Comparison of ENCODE assay signal across 14 cellular contexts in genomic region chr21:25569084-25569483, GRCh38. TPM values are rescaled to one million over a fixed set of nuclear protein-coding genes. Genes with fewer than 3 reads are reported as not detected.
A peak's percentile ranks its signal among the peaks of the same experiment; 100 is the strongest.
DNase-seq lines count a peak whose midpoint lies in the region; ATAC-seq and TF ChIP-seq lines count a peak whose summit lies in the region.
"Had no signal": no experiment of that assay in that cellular context is flagged by ENCODE, and none has a peak within 500 bp of the region (broad histone marks: within the 10 kb centered on the region; RNA-seq: fewer than 3 reads in every experiment).

No MANE protein-coding gene starts in this region.

- no peak overlapping the region for H2AFZ ChIP-seq in SK-N-SH (ENCODE audit: low read depth)

- no peak overlapping the region for H3K9ac ChIP-seq in SK-N-SH
- no peak overlapping the region for H3K9ac ChIP-seq in endodermal cell (ENCODE audit: extremely low read depth, low read length, poor library complexity, severe bottlenecking)
- H3K9ac ChIP-seq: BLaER1 treated with 17β-estradiol and CSF1 and Interleukin-3, amounts not matched to agents 10 nM and 100 nM had no signal

- intact Hi-C loops in left ventricle myocardium superior (cut with micrococcal nuclease): no loop called here

- no peaks in the 10 kb centered on the region for H4K20me1 ChIP-seq in SK-N-SH (ENCODE audit: insufficient read depth)

- H3K4me3 ChIP-seq in SK-N-SH (ENCODE audit: low read depth in 2 of 2, low read length in 1 of 2): no peak overlapping the region
- no peak overlapping the region for H3K4me3 ChIP-seq in endodermal cell (ENCODE audit: low read length)
- H3K4me3 ChIP-seq: BLaER1 treated with 17β-estradiol and CSF1 and Interleukin-3, amounts not matched to agents 10 nM and 100 nM; smooth muscle cell had no signal

- in situ Hi-C loops in ACHN (cut with HindIII; ENCODE audit: low pct_ligation_motif_present, low pct_unique_long_range_greater_than_20kb, low sequenced_read_pairs): no loop called here

- H3K36me3 ChIP-seq in SK-N-SH (replicated peaks in 1 of 2; ENCODE audit: control insufficient read depth in 1 of 2, insufficient read depth in 2 of 2, low read length in 1 of 2) (peaks cover 2 to 7% of the 10 kb centered on the region in 2 experiments), endodermal cell (ENCODE audit: control insufficient read depth, insufficient read depth, low read length) (no peaks in the 10 kb centered on the region)

- CTCF ChIA-PET in SK-N-SH (lab: Yijun Ruan, JAX): no interaction called here

- peaks cover under 1% of the 10 kb centered on the region for H3K27me3 Mint-ChIP-seq in endodermal cell (ENCODE audit: insufficient read depth)

- H3K9me3 Mint-ChIP-seq in endodermal cell: no peaks in the 10 kb centered on the region

- DNase-seq in ACHN (peak; percentile 38), DMS53 treated with DMSO at 0.1 percent for 48 hours (lab: John Stamatoyannopoulos, UW; ENCODE audit: unreplicated experiment) (peak; percentile 8), SK-N-SH (no peak), dermis blood vessel endothelial cell (peak; percentile 12), left ventricle myocardium superior (no peak), AG20443 (ENCODE audit: low spot score) (no peak), endodermal cell (no peak)
- no peak for DNase-seq in stimulated activated CD4-positive, alpha-beta T cell treated with anti-CD3 and anti-CD28 coated beads, Interleukin-2, amount 100 ng/mL, for 48 hours
- DNase-seq: activated CD8-positive, alpha-beta memory T cell treated with anti-CD3 and anti-CD28 coated beads, Interleukin-2, amount 50 U/mL, for 4 hours; NCI-H1105; NCI-H226; posterior cingulate gyrus had no signal

- peak overlapping the region in 1 of 2 experiments; percentile 22; a peak in 1 of 4 replicates for H3K27ac ChIP-seq in SK-N-SH (ENCODE audit: low read depth in 2 of 2, low read length in 1 of 2)
- H3K27ac ChIP-seq in endodermal cell (ENCODE audit: low read depth, low read length): no peak overlapping the region
- H3K27ac ChIP-seq: BLaER1 treated with 17β-estradiol and CSF1 and Interleukin-3, amounts not matched to agents 10 nM and 100 nM had no signal

- H3K36me3 Mint-ChIP-seq in endodermal cell (ENCODE audit: low read depth): peaks cover 2% of the 10 kb centered on the region

- peaks cover 4% of the 10 kb centered on the region for H3K4me1 Mint-ChIP-seq in endodermal cell

- H3K9me3 ChIP-seq in SK-N-SH (no peaks in the 10 kb centered on the region), endodermal cell (ENCODE audit: control insufficient read depth, low read length) (no peaks in the 10 kb centered on the region)
- H3K9me3 ChIP-seq: BLaER1 treated with 17β-estradiol and CSF1 and Interleukin-3, amounts not matched to agents 10 nM and 100 nM had no signal

- no peak for ATAC-seq in left ventricle myocardium superior

- TF ChIP-seq RAD21 in SK-N-SH (IDR thresholded peaks at IDR 0.05; ENCODE audit: low read length): no peak

- POLR2A ChIA-PET in SK-N-SH (lab: Yijun Ruan, JAX): no interaction called here

- H3K4me3 Mint-ChIP-seq in endodermal cell: no peak overlapping the region

- peaks cover 20% of the 10 kb centered on the region for H3F3A ChIP-seq in SK-N-SH (replicated peaks; ENCODE audit: insufficient read depth)

- no peaks in the 10 kb centered on the region for H3K79me2 ChIP-seq in SK-N-SH (ENCODE audit: insufficient read depth)

- H3K4me2 ChIP-seq in SK-N-SH: no peak overlapping the region

- no peaks in the 10 kb centered on the region for H3K27me3 ChIP-seq in SK-N-SH (ENCODE audit: insufficient read depth)
- H3K27me3 ChIP-seq in endodermal cell (ENCODE audit: control insufficient read depth, insufficient read depth, low read length, poor library complexity, severe bottlenecking): no peaks in the 10 kb centered on the region
- H3K27me3 ChIP-seq: BLaER1 treated with 17β-estradiol and CSF1 and Interleukin-3, amounts not matched to agents 10 nM and 100 nM had no signal

- no peak overlapping the region for H3K27ac Mint-ChIP-seq in endodermal cell

- TF ChIP-seq CTCF in SK-N-SH (IDR thresholded peaks at IDR 0.05) (no peak), endodermal cell (conservative IDR thresholded peaks at IDR 0.05) (no peak)

- no peaks in the 10 kb centered on the region for H3K9me2 ChIP-seq in SK-N-SH

- H3K4me1 ChIP-seq in SK-N-SH (ENCODE audit: control insufficient read depth in 1 of 2, insufficient read depth in 2 of 2, low read depth in 1 of 2, low read length in 1 of 2): peaks cover 0 to 19% of the 10 kb centered on the region in 2 experiments; a peak in 3 of 4 replicates
- no peaks in the 10 kb centered on the region for H3K4me1 ChIP-seq in endodermal cell (ENCODE audit: control insufficient read depth, insufficient read depth, low read length)

- peak in 1 of 2 experiments; percentile 29; a peak in 1 of 4 replicates for TF ChIP-seq EP300 in SK-N-SH (IDR thresholded peaks at IDR 0.05; ENCODE audit: borderline replicate concordance in 1 of 2, low read depth in 1 of 2, low read length in 1 of 2)

- WGBS in SK-N-SH (ENCODE audit: low lambda C conversion rate): 89% methylated on average over 1 of the region's 1 CpG
- WGBS in endodermal cell (ENCODE audit: insufficient coverage in 1 of 2, insufficient read length in 1 of 2), 2 experiments: 80% methylated on average over 1 of the region's 1 CpG; no CpG with 5 or more reads in 1 of the 2 experiments

TF ChIP-seq in SK-N-SH, 30 proteins besides CTCF, POLR2A, EP300 and RAD21:
- TF ChIP-seq FOSL2 (IDR thresholded peaks at IDR 0.05; ENCODE audit: borderline replicate concordance, low read depth) (peak; percentile 35; the same call in 1 of the 2 replicates), TCF12 (IDR thresholded peaks at IDR 0.05) (peak; percentile 70), ZBTB33 (IDR thresholded peaks at IDR 0.05; ENCODE audit: borderline replicate concordance, low read depth) (no peak), GABPA (IDR thresholded peaks at IDR 0.05; ENCODE audit: low read depth) (no peak), SIN3A (IDR thresholded peaks at IDR 0.05; ENCODE audit: borderline replicate concordance, low read depth, low read length) (no peak), EZH2phosphoT487 (IDR thresholded peaks at IDR 0.05; ENCODE audit: borderline replicate concordance, low read depth) (no peak), PBX3 (IDR thresholded peaks at IDR 0.05) (peak; percentile 60), MEF2A (IDR thresholded peaks at IDR 0.05; ENCODE audit: borderline replicate concordance, low read depth) (no peak), FOXJ3 (CRISPR knock-in tag; IDR thresholded peaks at IDR 0.05) (no peak), SMC3 (IDR thresholded peaks at IDR 0.05; ENCODE audit: low read depth, low read length) (no peak), MAX (IDR thresholded peaks at IDR 0.05; ENCODE audit: low read depth) (no peak), JUND (IDR thresholded peaks at IDR 0.05) (peak; percentile 38; the same call in 1 of the 2 replicates), IRF3 (IDR thresholded peaks at IDR 0.05; ENCODE audit: low read depth, low read length) (no peak)

RNA-seq across cellular contexts. Expression of gene MRPL39, which starts 38.2 kb away (rescaled TPM):
- 21.1 and 26.9 TPM in 2 replicates for polyA plus RNA-seq in SK-N-SH (2012; rRNA removed)
- polyA plus RNA-seq in SK-N-SH (2012; cell fraction: cytosol; rRNA removed): 30.2 and 43.6 TPM in 2 replicates
- 7.3 and 13.5 TPM in 2 replicates for polyA plus RNA-seq in SK-N-SH (2012; cell fraction: nucleus; rRNA removed)
- total RNA-seq in dermis blood vessel endothelial cell: 32.7 and 39.8 TPM in 2 replicates
- 61.3 TPM for total RNA-seq in left ventricle myocardium superior
- 10 to 100 TPM; 43.2 to 46.3 TPM for total RNA-seq in endodermal cell
- polyA plus RNA-seq in endodermal cell (2013, experiment 1 of 2): 43.0 TPM
- 40.8 TPM for polyA plus RNA-seq in endodermal cell (2013, experiment 2 of 2)

Comparison
In these comparisons a context has a peak if more than half of its experiments do, and no peak if none do; other contexts are left out.
1. DNase-seq: peak in ACHN (single experiment), DMS53 treated with DMSO at 0.1 percent for 48 hours (single experiment) and dermis blood vessel endothelial cell (single experiment); none in SK-N-SH (single experiment), left ventricle myocardium superior (single experiment), AG20443 (single experiment), stimulated activated CD4-positive, alpha-beta T cell treated with anti-CD3 and anti-CD28 coated beads, Interleukin-2, amount 100 ng/mL, for 48 hours (0 of 2) and endodermal cell (single experiment).